ENCODE assay signal across 8 cellular contexts in the genomic region with DNA sequence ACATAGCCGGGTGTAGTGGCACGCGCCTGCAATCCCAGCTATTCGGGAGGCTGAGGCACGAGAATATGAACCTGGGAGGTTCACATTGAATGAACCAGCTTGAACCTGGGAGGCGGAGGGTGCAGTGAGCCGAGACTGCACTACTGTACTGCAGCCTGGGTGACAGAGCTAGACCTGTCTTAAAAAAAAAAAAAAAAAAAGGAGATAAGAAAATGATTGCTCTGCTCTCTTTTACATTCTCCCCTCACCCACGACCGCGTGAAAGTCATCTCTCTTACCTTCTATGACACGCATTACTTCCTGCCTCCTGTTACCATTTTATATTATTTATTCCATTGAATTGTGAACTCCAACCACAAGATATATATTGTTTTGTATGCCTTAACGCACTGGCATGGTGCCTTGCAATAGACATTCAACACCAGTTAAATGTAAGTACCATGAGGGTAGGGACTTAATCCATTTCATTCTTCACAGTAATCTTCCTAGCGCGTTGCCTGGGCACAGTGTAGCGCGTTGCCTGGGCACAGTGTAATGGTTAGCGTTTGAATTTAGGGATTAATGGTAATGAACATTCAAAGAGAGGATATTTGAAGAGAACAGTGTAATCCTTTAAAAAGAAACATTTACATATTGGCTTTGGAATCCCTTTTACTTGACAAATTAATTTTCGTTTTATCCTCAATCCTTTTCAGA. TPM values are rescaled to one million over a fixed set of nuclear protein-coding genes. Genes with fewer than 3 reads are reported as not detected.
DNase-seq lines count a peak whose midpoint lies in the region; ATAC-seq, FAIRE-seq and TF ChIP-seq lines count a peak whose summit lies in the region.

No MANE protein-coding gene starts in this region.

- peaks cover 72% of the 10 kb centered on the region for H3K79me2 ChIP-seq in MM.1S (ENCODE audit: low read length)

- H3K4me1 ChIP-seq in MM.1S (ENCODE audit: low read length) (peaks cover 20% of the 10 kb centered on the region), kidney (ENCODE audit: control insufficient read depth in 1 of 2, insufficient read depth in 1 of 2, low read depth in 1 of 2, low read length in 2 of 2) (peaks cover 6 to 24% of the 10 kb centered on the region in 2 donors)

- peak overlapping the region; percentile 88; the same call in 1 of the 2 replicates for H3K4me2 ChIP-seq in MM.1S (ENCODE audit: low read depth, low read length)

- intact Hi-C loops in kidney (cut with DNase I), result no loop called here

- ATAC-seq in HG03045 (IDR thresholded peaks at IDR 0.05; ENCODE audit: unreplicated experiment), result no peak
- ATAC-seq in GM21528 (IDR thresholded peaks at IDR 0.05; ENCODE audit: low FRiP score, unreplicated experiment), result no peak
- no peak for ATAC-seq in GM18498 (IDR thresholded peaks at IDR 0.05; ENCODE audit: unreplicated experiment)

- H3K36me3 ChIP-seq in MM.1S (replicated peaks; ENCODE audit: insufficient read depth, low read length) (no peaks in the 10 kb centered on the region; the same call in 1 of the 2 replicates), kidney (ENCODE audit: control insufficient read depth in 1 of 2, insufficient read depth in 2 of 2, low read length in 2 of 2) (no peaks in the 10 kb centered on the region)

- H3K9me3 ChIP-seq in MM.1S (replicated peaks; ENCODE audit: insufficient read depth, low read length) (no peaks in the 10 kb centered on the region), kidney (ENCODE audit: control insufficient read depth in 1 of 2, low read length in 2 of 2) (no peaks in the 10 kb centered on the region)

- peaks cover 39% of the 10 kb centered on the region for H4K20me1 ChIP-seq in MM.1S (ENCODE audit: insufficient read depth, low read length)

- DNase-seq in MM.1S (no peak), kidney (no peak), NCI-H2081 treated with DMSO at 0.1 percent for 48 hours (lab: John Stamatoyannopoulos, UW) (no peak)
- peak; percentile 25 for DNase-seq in activated T-helper 9 cell treated with anti-CD3 and anti-CD28 coated beads, Interleukin-2, amount 50 U/mL, for 16 hours (ENCODE audit: low read depth)
- peak; percentile 52 for DNase-seq in stimulated activated naive CD4-positive, alpha-beta T cell treated with Interleukin-2 at 50 U/mL for 16 hours (lab: John Stamatoyannopoulos, UW)

- TF ChIP-seq CTCF in MM.1S (IDR thresholded peaks at IDR 0.05; ENCODE audit: low read length) (no peak), kidney (IDR thresholded peaks at IDR 0.05; ENCODE audit: borderline replicate concordance, extremely low read depth, insufficient read depth) (no peak)

- H2AFZ ChIP-seq in MM.1S (ENCODE audit: low read length), result no peak overlapping the region

- peaks cover 9% of the 10 kb centered on the region for H3F3A ChIP-seq in MM.1S (ENCODE audit: insufficient read depth, low read length)

- H3K27ac ChIP-seq in MM.1S (ENCODE audit: low read length), result no peak overlapping the region
- no peak overlapping the region for H3K27ac ChIP-seq in kidney (ENCODE audit: low read depth in 2 of 2, low read length in 2 of 2)

- H3K9ac ChIP-seq in MM.1S (ENCODE audit: low read length), result peak overlapping the region; percentile 96; the same call in 1 of the 2 replicates
- peak overlapping the region in 1 of 2 donors; percentile 0 for H3K9ac ChIP-seq in kidney (ENCODE audit: low read length in 2 of 2)

- no peaks in the 10 kb centered on the region for H3K9me2 ChIP-seq in MM.1S (replicated peaks; ENCODE audit: insufficient read depth, low read length)

- no peak for FAIRE-seq in kidney (lab: Jason Lieb, UNC)

- H3K4me3 ChIP-seq in MM.1S (ENCODE audit: low read length) (peak overlapping the region; percentile 98; the same call in 1 of the 2 replicates), kidney (ENCODE audit: low read length in 2 of 2) (peak overlapping the region; percentile 3 to 91)

- no peaks in the 10 kb centered on the region for H3K27me3 ChIP-seq in MM.1S (replicated peaks; ENCODE audit: insufficient read depth, low read length)

RNA-seq across cellular contexts. Expression of gene RAP1B, which starts 2.7 kb away (rescaled TPM):
- total RNA-seq in kidney, result 157 TPM
- 102 TPM for polyA plus RNA-seq in kidney (ENCODE audit: insufficient read depth, low read depth, low replicate concordance)

Comparison
In these comparisons a context has a peak if more than half of its experiments do, and no peak if none do; other contexts are left out.
1. DNase-seq: peak in activated T-helper 9 cell treated with anti-CD3 and anti-CD28 coated beads, Interleukin-2, amount 50 U/mL, for 16 hours (single experiment) and stimulated activated naive CD4-positive, alpha-beta T cell treated with Interleukin-2 at 50 U/mL for 16 hours (single experiment); none in MM.1S (single experiment), kidney (single experiment) and NCI-H2081 treated with DMSO at 0.1 percent for 48 hours (single experiment).